ENCODE assay signal across 19 cellular contexts in genomic region chr15:27479232-27480140, GRCh38.
DNase-seq lines count a peak whose midpoint lies in the region; ATAC-seq and TF ChIP-seq lines count a peak whose summit lies in the region.
"Had no signal": no experiment of that assay in that cellular context is flagged by ENCODE, and none has a peak within 500 bp of the region (broad histone marks: within the 10 kb centered on the region; RNA-seq: fewer than 3 reads in every experiment).

No MANE protein-coding gene starts in this region.

- H3K4me1 Mint-ChIP-seq in progenitor cell of endocrine pancreas (ENCODE audit: low read depth), result no peaks in the 10 kb centered on the region

- intact Hi-C loops in left ventricle myocardium inferior (cut with micrococcal nuclease) (no loop called here), tibial artery (cut with DNase I; ENCODE audit: low total_unique reads) (no loop called here)

- no peak overlapping the region for H3K4me3 Mint-ChIP-seq in progenitor cell of endocrine pancreas (ENCODE audit: low read depth)
- H3K4me3 Mint-ChIP-seq: stimulated activated naive CD8-positive, alpha-beta T cell treated with anti-CD3 and anti-CD28 coated beads, Interleukin-15, Interleukin-2, amounts not matched to agents 100 ng/mL and 50 ng/mL, for 24 hours; WTC11 had no signal

- H3K9me3 ChIP-seq in left ventricle myocardium inferior (replicated peaks) (no peaks in the 10 kb centered on the region), MG63 (no peaks in the 10 kb centered on the region), tibial artery (no peaks in the 10 kb centered on the region)
- H3K9me3 ChIP-seq: HAP-1 had no signal

- H3K36me3 Mint-ChIP-seq in progenitor cell of endocrine pancreas (ENCODE audit: insufficient read depth), result no peaks in the 10 kb centered on the region

- H3K4me3 ChIP-seq in left ventricle myocardium inferior (no peak overlapping the region), MG63 (no peak overlapping the region), tibial artery (no peak overlapping the region)
- H3K4me3 ChIP-seq: HAP-1, mucosa of descending colon, smooth muscle cell had no signal

- no peaks in the 10 kb centered on the region for H3K36me3 ChIP-seq in left ventricle myocardium inferior
- no peaks in the 10 kb centered on the region for H3K36me3 ChIP-seq in MG63
- H3K36me3 ChIP-seq in tibial artery, result no peaks in the 10 kb centered on the region
- H3K36me3 ChIP-seq: HAP-1 had no signal

- peak overlapping the region; percentile 70 for H3K27ac ChIP-seq in left ventricle myocardium inferior (replicated peaks)
- no peak overlapping the region for H3K27ac ChIP-seq in tibial artery

- no peak for TF ChIP-seq CTCF in left ventricle myocardium inferior (IDR thresholded peaks at IDR 0.05; ENCODE audit: borderline replicate concordance)
- no peak for TF ChIP-seq CTCF in progenitor cell of endocrine pancreas (IDR thresholded peaks at IDR 0.05; ENCODE audit: unreplicated experiment)
- no peak for TF ChIP-seq CTCF in tibial artery (IDR thresholded peaks at IDR 0.05)

- no peaks in the 10 kb centered on the region for H3K27me3 Mint-ChIP-seq in progenitor cell of endocrine pancreas
- H3K27me3 Mint-ChIP-seq: stimulated activated naive CD8-positive, alpha-beta T cell treated with anti-CD3 and anti-CD28 coated beads, Interleukin-15, Interleukin-2, amounts not matched to agents 100 ng/mL and 50 ng/mL, for 24 hours had no signal

- no peak overlapping the region for H3K27ac Mint-ChIP-seq in progenitor cell of endocrine pancreas
- H3K27ac Mint-ChIP-seq: stimulated activated naive CD8-positive, alpha-beta T cell treated with anti-CD3 and anti-CD28 coated beads, Interleukin-15, Interleukin-2, amounts not matched to agents 100 ng/mL and 50 ng/mL, for 24 hours; WTC11 had no signal

- H3K27me3 ChIP-seq in left ventricle myocardium inferior (ENCODE audit: low read depth), result no peaks in the 10 kb centered on the region
- no peaks in the 10 kb centered on the region for H3K27me3 ChIP-seq in MG63
- H3K27me3 ChIP-seq in tibial artery, result no peaks in the 10 kb centered on the region

- no peaks in the 10 kb centered on the region for H3K9me3 Mint-ChIP-seq in progenitor cell of endocrine pancreas (ENCODE audit: low read depth)

- ATAC-seq in GM21723 (IDR thresholded peaks at IDR 0.05; ENCODE audit: unreplicated experiment), result no peak
- ATAC-seq: mucosa of descending colon, WTC11 had no signal

- DNase-seq in DMS 273 (lab: John Stamatoyannopoulos, UW; ENCODE audit: unreplicated experiment), result peak; percentile 67
- peak; percentile 88 for DNase-seq in NCI-H146 (lab: John Stamatoyannopoulos, UW)
- peak; percentile 34 for DNase-seq in NCI-H774 (lab: John Stamatoyannopoulos, UW)
- no peak for DNase-seq in left ventricle myocardium inferior
- DNase-seq in MG63, result no peak
- no peak for DNase-seq in progenitor cell of endocrine pancreas (ENCODE audit: low spot score, unreplicated experiment)
- DNase-seq in tibial artery, result no peak
- DNase-seq: activated CD8-positive, alpha-beta memory T cell treated with anti-CD3 and anti-CD28 coated beads, Interleukin-2, amount 50 U/mL, for 48 hours; central memory CD4-positive, alpha-beta T cell; DND-41; KG1; kidney; mucosa of descending colon; NCI-H226 had no signal

- peaks cover 16% of the 10 kb centered on the region for H3K4me1 ChIP-seq in left ventricle myocardium inferior
- no peaks in the 10 kb centered on the region for H3K4me1 ChIP-seq in tibial artery
- H3K4me1 ChIP-seq: HAP-1 had no signal

Comparison
In these comparisons a context has a peak if more than half of its experiments do, and no peak if none do; other contexts are left out.
1. DNase-seq: peak in DMS 273 (single experiment), NCI-H146 (single experiment) and NCI-H774 (single experiment); none in left ventricle myocardium inferior (single experiment), MG63 (single experiment), progenitor cell of endocrine pancreas (single experiment) and tibial artery (0 of 2).